In the genomic region with DNA sequence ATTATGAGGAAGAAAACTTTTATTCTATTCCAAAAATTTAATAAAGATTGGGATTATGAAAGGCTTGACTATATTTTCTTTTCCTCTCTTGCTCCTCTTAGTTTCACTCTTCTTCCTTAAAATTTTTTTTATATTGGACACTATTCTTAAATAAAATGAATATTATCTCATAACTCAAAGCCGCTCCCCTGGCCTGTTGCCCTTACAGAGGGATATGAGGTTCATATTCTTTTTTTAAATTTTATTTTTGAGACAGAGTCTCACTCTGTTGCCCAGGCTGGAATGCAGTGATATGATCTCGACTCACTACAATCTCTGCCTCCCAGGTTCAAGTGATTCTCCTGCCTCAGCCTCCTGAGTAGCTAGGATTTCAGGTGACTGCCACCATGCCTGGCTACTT, we compare ENCODE assay signal across 27 cellular contexts.
DNase-seq lines count a peak whose midpoint lies in the region; ATAC-seq and TF ChIP-seq lines count a peak whose summit lies in the region.
"Had no signal": no experiment of that assay in that cellular context is flagged by ENCODE, and none has a peak within 500 bp of the region (broad histone marks: within the 10 kb centered on the region; RNA-seq: fewer than 3 reads in every experiment).

No MANE protein-coding gene starts in this region.

- peaks cover 54% of the 10 kb centered on the region for H3K9me3 Mint-ChIP-seq in WTC11

- TF ChIP-seq CTCF in left lung (IDR thresholded peaks at IDR 0.05) (no peak), WTC11 (IDR thresholded peaks at IDR 0.05) (no peak)

- ATAC-seq in Right ventricle myocardium superior (ENCODE audit: poor library complexity) (no peak), Right ventricle myocardium inferior (no peak), right cardiac atrium (no peak), HG03097 (IDR thresholded peaks at IDR 0.05; ENCODE audit: low FRiP score, unreplicated experiment) (no peak), left lung (no peak), WTC11 (no peak)
- ATAC-seq: activated CD8-positive, alpha-beta T cell treated with anti-CD3 and anti-CD28 coated beads, Interleukin-2, amount 10 ng/mL, durations not matched to agents 7 days and 5 days; activated T-helper 17 cell treated with anti-CD3 and anti-CD28 coated beads, Interleukin-2, amount 50 U/mL, for 72 hours; GM23338; left lobe of liver; naive thymus-derived CD8-positive, alpha-beta T cell; stimulated activated naive B cell treated with anti-CD40 and anti-IgM and Interleukin-4, amounts not matched to agents 10 μg/mL and 1 μg/mL and 100 μg/mL, for 72 hours had no signal

- CTCF ChIA-PET in WTC11 (lab: Charles Lee) = no interaction called here

- 61% methylated on average over 2 of the region's 2 CpGs for WGBS in right cardiac atrium

- H3K9me3 ChIP-seq in right cardiac atrium (ENCODE audit: control insufficient read depth, low read length) (no peaks in the 10 kb centered on the region), skeletal muscle tissue (ENCODE audit: control insufficient read depth in 3 of 3, low read length in 3 of 3) (no peaks in the 10 kb centered on the region), left lung (peaks cover 0 to 27% of the 10 kb centered on the region in 2 donors)
- H3K9me3 ChIP-seq: Caco-2 had no signal

- no peaks in the 10 kb centered on the region for H3K4me1 Mint-ChIP-seq in WTC11
- H3K4me1 Mint-ChIP-seq: activated T-helper 17 cell treated with anti-CD3 and anti-CD28 coated beads, Interleukin-2, amount 50 U/mL, for 72 hours; CD14-positive monocyte; GM23338; naive thymus-derived CD8-positive, alpha-beta T cell had no signal

- peaks cover 22% of the 10 kb centered on the region for H3K36me3 Mint-ChIP-seq in WTC11
- H3K36me3 Mint-ChIP-seq: CD14-positive monocyte; stimulated activated naive B cell treated with anti-CD40 and anti-IgM and Interleukin-4, amounts not matched to agents 10 μg/mL and 1 μg/mL and 100 μg/mL, for 72 hours had no signal

- no peak overlapping the region for H3K9ac ChIP-seq in skeletal muscle tissue (ENCODE audit: low read depth in 1 of 3, low read length in 3 of 3)

- H3K27me3 ChIP-seq in right cardiac atrium (ENCODE audit: control insufficient read depth, insufficient read depth) = no peaks in the 10 kb centered on the region
- H3K27me3 ChIP-seq in skeletal muscle tissue (ENCODE audit: control insufficient read depth in 3 of 3, insufficient read depth in 3 of 3, low read length in 3 of 3) = no peaks in the 10 kb centered on the region
- no peaks in the 10 kb centered on the region for H3K27me3 ChIP-seq in left lung

- H3K4me1 ChIP-seq in right cardiac atrium (ENCODE audit: control insufficient read depth, insufficient read depth, low read length) = no peaks in the 10 kb centered on the region
- no peaks in the 10 kb centered on the region for H3K4me1 ChIP-seq in skeletal muscle tissue (ENCODE audit: control insufficient read depth in 3 of 3, insufficient read depth in 3 of 3, low read length in 3 of 3)
- no peaks in the 10 kb centered on the region for H3K4me1 ChIP-seq in left lung
- H3K4me1 ChIP-seq: Caco-2 had no signal

- no peaks in the 10 kb centered on the region; the same call in 1 of the 2 replicates for H3K27me3 Mint-ChIP-seq in WTC11 (ENCODE audit: low read depth)
- H3K27me3 Mint-ChIP-seq: activated T-helper 17 cell treated with anti-CD3 and anti-CD28 coated beads, Interleukin-2, amount 50 U/mL, for 72 hours; naive thymus-derived CD8-positive, alpha-beta T cell; progenitor cell of endocrine pancreas; stimulated activated naive B cell treated with anti-CD40 and anti-IgM and Interleukin-4, amounts not matched to agents 10 μg/mL and 1 μg/mL and 100 μg/mL, for 72 hours had no signal

- no peak overlapping the region for H3K27ac Mint-ChIP-seq in WTC11
- H3K27ac Mint-ChIP-seq: activated CD8-positive, alpha-beta T cell treated with anti-CD3 and anti-CD28 coated beads, Interleukin-2, amount 10 ng/mL, durations not matched to agents 7 days and 5 days; activated T-helper 17 cell treated with anti-CD3 and anti-CD28 coated beads, Interleukin-2, amount 50 U/mL, for 72 hours; CD14-positive monocyte; GM23338; mesothelial cell of epicardium; naive thymus-derived CD8-positive, alpha-beta T cell; progenitor cell of endocrine pancreas; stimulated activated naive B cell treated with anti-CD40 and anti-IgM and Interleukin-4, amounts not matched to agents 10 μg/mL and 1 μg/mL and 100 μg/mL, for 72 hours had no signal

- DNase-seq in Right ventricle myocardium superior (peak; percentile 46), Right ventricle myocardium inferior (ENCODE audit: missing footprints) (no peak), right cardiac atrium (peak in 2 of 3 donors; percentile 31 to 74), NCI-H2081 treated with DMSO at 0.1 percent for 48 hours (lab: John Stamatoyannopoulos, UW) (no peak), left lung (no peak), WTC11 (ENCODE audit: low spot score) (no peak)
- DNase-seq: activated CD4-positive, alpha-beta T cell treated with anti-CD3 and anti-CD28 coated beads for 4 hours; activated CD8-positive, alpha-beta T cell treated with anti-CD3 and anti-CD28 coated beads, Interleukin-2, amount 10 ng/mL, durations not matched to agents 7 days and 5 days; activated naive CD4-positive, alpha-beta T cell treated with anti-CD3 and anti-CD28 coated beads, Interleukin-2, amount 50 U/mL, for 16 hours; amygdala; Caco-2; Kasumi-1; naive thymus-derived CD8-positive, alpha-beta T cell; NCI-H1436; NCI-H2107; NCI-H345; stimulated activated naive B cell treated with anti-CD40 and anti-IgM and Interleukin-4, amounts not matched to agents 10 μg/mL and 1 μg/mL and 100 μg/mL, for 72 hours; SW 1271 had no signal

- intact Hi-C loops in Right ventricle myocardium superior (cut with DNase I) = no loop called here
- intact Hi-C loops in Right ventricle myocardium inferior (cut with DNase I) = no loop called here
- intact Hi-C loops in right cardiac atrium (cut with DNase I) = no loop called here
- intact Hi-C loops in left lung (cut with DNase I) = no loop called here

- H3K4me3 ChIP-seq in right cardiac atrium (ENCODE audit: low read length) (no peak overlapping the region), skeletal muscle tissue (ENCODE audit: low read length in 3 of 3) (no peak overlapping the region), left lung (no peak overlapping the region)
- H3K4me3 ChIP-seq: GM23338 had no signal

- H3K27ac ChIP-seq in right cardiac atrium (ENCODE audit: low read length) (no peak overlapping the region), skeletal muscle tissue (ENCODE audit: low read depth, low read length) (peak overlapping the region; percentile 68), left lung (peak overlapping the region in 1 of 2 donors; percentile 55)
- H3K27ac ChIP-seq: 22Rv1 had no signal

- no peaks in the 10 kb centered on the region for H3K36me3 ChIP-seq in skeletal muscle tissue (ENCODE audit: control insufficient read depth in 3 of 3, insufficient read depth in 3 of 3, low read length in 3 of 3)
- no peaks in the 10 kb centered on the region for H3K36me3 ChIP-seq in left lung

- no peak overlapping the region for H3K4me3 Mint-ChIP-seq in WTC11
- H3K4me3 Mint-ChIP-seq: activated CD8-positive, alpha-beta T cell treated with anti-CD3 and anti-CD28 coated beads, Interleukin-2, amount 10 ng/mL, durations not matched to agents 7 days and 5 days; activated T-helper 17 cell treated with anti-CD3 and anti-CD28 coated beads, Interleukin-2, amount 50 U/mL, for 72 hours; CD14-positive monocyte; GM23338; mesothelial cell of epicardium; naive thymus-derived CD8-positive, alpha-beta T cell; stimulated activated naive B cell treated with anti-CD40 and anti-IgM and Interleukin-4, amounts not matched to agents 10 μg/mL and 1 μg/mL and 100 μg/mL, for 72 hours had no signal

- POLR2A ChIA-PET in WTC11 (lab: Charles Lee) = no interaction called here

TF ChIP-seq in WTC11, 78 proteins besides CTCF, POLR2A, EP300 and RAD21 (continues in another document):
- TF ChIP-seq, protein P1, sequence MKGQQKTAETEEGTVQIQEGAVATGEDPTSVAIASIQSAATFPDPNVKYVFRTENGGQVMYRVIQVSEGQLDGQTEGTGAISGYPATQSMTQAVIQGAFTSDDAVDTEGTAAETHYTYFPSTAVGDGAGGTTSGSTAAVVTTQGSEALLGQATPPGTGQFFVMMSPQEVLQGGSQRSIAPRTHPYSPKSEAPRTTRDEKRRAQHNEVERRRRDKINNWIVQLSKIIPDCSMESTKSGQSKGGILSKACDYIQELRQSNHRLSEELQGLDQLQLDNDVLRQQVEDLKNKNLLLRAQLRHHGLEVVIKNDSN (CRISPR knock-in tag; IDR thresholded peaks at IDR 0.05) = no peak
- TF ChIP-seq, protein P2, sequence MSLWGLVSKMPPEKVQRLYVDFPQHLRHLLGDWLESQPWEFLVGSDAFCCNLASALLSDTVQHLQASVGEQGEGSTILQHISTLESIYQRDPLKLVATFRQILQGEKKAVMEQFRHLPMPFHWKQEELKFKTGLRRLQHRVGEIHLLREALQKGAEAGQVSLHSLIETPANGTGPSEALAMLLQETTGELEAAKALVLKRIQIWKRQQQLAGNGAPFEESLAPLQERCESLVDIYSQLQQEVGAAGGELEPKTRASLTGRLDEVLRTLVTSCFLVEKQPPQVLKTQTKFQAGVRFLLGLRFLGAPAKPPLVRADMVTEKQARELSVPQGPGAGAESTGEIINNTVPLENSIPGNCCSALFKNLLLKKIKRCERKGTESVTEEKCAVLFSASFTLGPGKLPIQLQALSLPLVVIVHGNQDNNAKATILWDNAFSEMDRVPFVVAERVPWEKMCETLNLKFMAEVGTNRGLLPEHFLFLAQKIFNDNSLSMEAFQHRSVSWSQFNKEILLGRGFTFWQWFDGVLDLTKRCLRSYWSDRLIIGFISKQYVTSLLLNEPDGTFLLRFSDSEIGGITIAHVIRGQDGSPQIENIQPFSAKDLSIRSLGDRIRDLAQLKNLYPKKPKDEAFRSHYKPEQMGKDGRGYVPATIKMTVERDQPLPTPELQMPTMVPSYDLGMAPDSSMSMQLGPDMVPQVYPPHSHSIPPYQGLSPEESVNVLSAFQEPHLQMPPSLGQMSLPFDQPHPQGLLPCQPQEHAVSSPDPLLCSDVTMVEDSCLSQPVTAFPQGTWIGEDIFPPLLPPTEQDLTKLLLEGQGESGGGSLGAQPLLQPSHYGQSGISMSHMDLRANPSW (CRISPR knock-in tag; conservative IDR thresholded peaks at IDR 0.05; ENCODE audit: low read depth) = no peak
- TF ChIP-seq ZNF423 (CRISPR knock-in tag; IDR thresholded peaks at IDR 0.05) (no peak), TEAD4 (CRISPR knock-in tag; IDR thresholded peaks at IDR 0.05) (no peak)
- TF ChIP-seq, protein P3, sequence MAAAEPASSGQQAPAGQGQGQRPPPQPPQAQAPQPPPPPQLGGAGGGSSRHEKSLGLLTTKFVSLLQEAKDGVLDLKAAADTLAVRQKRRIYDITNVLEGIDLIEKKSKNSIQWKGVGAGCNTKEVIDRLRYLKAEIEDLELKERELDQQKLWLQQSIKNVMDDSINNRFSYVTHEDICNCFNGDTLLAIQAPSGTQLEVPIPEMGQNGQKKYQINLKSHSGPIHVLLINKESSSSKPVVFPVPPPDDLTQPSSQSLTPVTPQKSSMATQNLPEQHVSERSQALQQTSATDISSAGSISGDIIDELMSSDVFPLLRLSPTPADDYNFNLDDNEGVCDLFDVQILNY (CRISPR knock-in tag; IDR thresholded peaks at IDR 0.05) = no peak
- TF ChIP-seq, protein P4, sequence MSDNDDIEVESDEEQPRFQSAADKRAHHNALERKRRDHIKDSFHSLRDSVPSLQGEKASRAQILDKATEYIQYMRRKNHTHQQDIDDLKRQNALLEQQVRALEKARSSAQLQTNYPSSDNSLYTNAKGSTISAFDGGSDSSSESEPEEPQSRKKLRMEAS (CRISPR knock-in tag; IDR thresholded peaks at IDR 0.05) = no peak

Comparison
In these comparisons a context has a peak if more than half of its experiments do, and no peak if none do; other contexts are left out.
1. DNase-seq: peak in Right ventricle myocardium superior (single experiment) and right cardiac atrium (2 of 3); none in Right ventricle myocardium inferior (single experiment), NCI-H2081 treated with DMSO at 0.1 percent for 48 hours (single experiment), left lung (0 of 2) and WTC11 (single experiment).